Comparison of ENCODE assay signal across 2 cellular contexts in genomic region chr2:20052872-20053281, GRCh38.
TF ChIP-seq lines count a peak whose summit lies in the region.

No MANE protein-coding gene starts in this region.

TF ChIP-seq in HCT116, 20 proteins besides CTCF, POLR2A, EP300 and RAD21:
- TF ChIP-seq SP1 (IDR thresholded peaks at IDR 0.05; ENCODE audit: low read depth) (0 out of 2 replicates have a peak, but pooled peaks have one; percentile 16), EZH2 (IDR thresholded peaks at IDR 0.05) (no peak), SIN3A (IDR thresholded peaks at IDR 0.05; ENCODE audit: low read depth) (0 out of 2 replicates have a peak, but pooled peaks have one; percentile 47), CBX3 (IDR thresholded peaks at IDR 0.05; ENCODE audit: low read depth) (no peak), YY1 (IDR thresholded peaks at IDR 0.05; ENCODE audit: extremely low read depth, insufficient replicate concordance, low read depth, low read length) (no peak), FOSL1 (IDR thresholded peaks at IDR 0.05; ENCODE audit: low read depth) (no peak; the same call in 1 of the 2 replicates), ZBTB33 (IDR thresholded peaks at IDR 0.05; ENCODE audit: extremely low read depth, insufficient replicate concordance, low read length) (no peak), REST (IDR thresholded peaks at IDR 0.05; ENCODE audit: low read depth) (no peak), SRF (IDR thresholded peaks at IDR 0.05; ENCODE audit: low read depth) (no peak), CEBPB (IDR thresholded peaks at IDR 0.05; ENCODE audit: low read depth) (0 out of 2 replicates have a peak, but pooled peaks have one; percentile 19), MAX (IDR thresholded peaks at IDR 0.05) (no peak; the same call in 1 of the 2 replicates), ELF1 (IDR thresholded peaks at IDR 0.05; ENCODE audit: borderline replicate concordance, low read depth) (no peak), POLR2AphosphoS5 (IDR thresholded peaks at IDR 0.05; ENCODE audit: low read depth, low read length) (peak; percentile 62; the same call in 1 of the 2 replicates), ZNF274 (IDR thresholded peaks at IDR 0.05; ENCODE audit: low read depth, low read length) (no peak), ATF3 (IDR thresholded peaks at IDR 0.05) (no peak), ZFX (IDR thresholded peaks at IDR 0.05) (no peak), EGR1 (IDR thresholded peaks at IDR 0.05; ENCODE audit: low read depth) (peak; percentile 96), EZH2phosphoT487 (IDR thresholded peaks at IDR 0.05; ENCODE audit: borderline replicate concordance) (no peak), JUND (IDR thresholded peaks at IDR 0.05) (no peak), TCF7L2 (IDR thresholded peaks at IDR 0.05; ENCODE audit: borderline replicate concordance, extremely low read depth, insufficient read depth, insufficient read length) (no peak)

TF ChIP-seq in HepG2, 621 proteins besides CTCF, POLR2A, EP300 and RAD21:
- TF ChIP-seq ARID5B (CRISPR knock-in tag; IDR thresholded peaks at IDR 0.05) (peak; percentile 16; the same call in 1 of the 2 replicates), PHF21A (CRISPR knock-in tag; IDR thresholded peaks at IDR 0.05) (no peak), ZBTB25 (CRISPR knock-in tag; IDR thresholded peaks at IDR 0.05) (peak; percentile 12; the same call in 1 of the 2 replicates), SMC3 (IDR thresholded peaks at IDR 0.05; ENCODE audit: low read length) (no peak), NCOA2 (CRISPR knock-in tag; IDR thresholded peaks at IDR 0.05) (0 out of 2 replicates have a peak, but pooled peaks have one; percentile 24)
